Comparison of ENCODE assay signal across 21 cellular contexts in the genomic region with DNA sequence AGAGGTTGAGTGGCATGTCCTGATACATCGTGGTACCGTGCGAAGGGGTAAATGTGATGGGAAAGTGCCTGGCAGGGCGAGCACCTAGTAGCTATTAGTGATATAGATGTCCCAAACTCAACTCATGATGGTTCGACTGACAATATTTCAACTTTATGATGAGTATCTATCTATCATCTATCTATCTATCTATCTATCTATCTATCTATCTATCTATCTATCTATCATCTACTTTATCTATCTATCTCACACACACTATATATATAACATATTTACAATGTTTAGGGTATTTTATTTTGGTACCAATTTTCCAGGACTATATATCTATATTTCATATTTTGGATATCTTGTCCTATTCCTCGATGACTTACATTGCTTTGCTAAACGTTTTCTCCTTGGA. TPM values are rescaled to one million over a fixed set of nuclear protein-coding genes. Genes with fewer than 3 reads are reported as not detected.
"Had no signal": no experiment of that assay in that cellular context is flagged by ENCODE, and none has a peak within 500 bp of the region (broad histone marks: within the 10 kb centered on the region; RNA-seq: fewer than 3 reads in every experiment).

No MANE protein-coding gene starts in this region.

- H3K4me1 ChIP-seq: adrenal gland, ascending aorta, neural progenitor cell, tibial artery had no signal

- H3K27ac ChIP-seq: adrenal gland, ascending aorta, esophagus muscularis mucosa, neural progenitor cell, right lobe of liver, tibial artery had no signal

- ATAC-seq: left cardiac atrium, right lobe of liver had no signal

- DNase-seq: activated CD4-positive, alpha-beta memory T cell treated with anti-CD3 and anti-CD28 coated beads, Interleukin-2, amount 10 ng/mL, durations not matched to agents 7 days and 5 days; activated CD4-positive, alpha-beta T cell treated with anti-CD3 and anti-CD28 coated beads for 48 hours; activated gamma-delta T cell; activated naive CD4-positive, alpha-beta T cell treated with anti-CD3 and anti-CD28 coated beads, Interleukin-2, amount 50 U/mL, for 16 hours; adrenal gland; central memory CD4-positive, alpha-beta T cell; islet precursor cell; left cardiac atrium; mesendoderm; posterior cingulate gyrus; right lobe of liver; stimulated activated naive CD4-positive, alpha-beta T cell treated with Interleukin-2 at 50 U/mL for 16 hours; substantia nigra; T1000; tibial artery had no signal

- H3K4me3 ChIP-seq: adrenal gland, ascending aorta, esophagus muscularis mucosa, mucosa of descending colon, neural progenitor cell, right lobe of liver, tibial artery had no signal

- H3K4me3 Mint-ChIP-seq: activated CD4-positive, alpha-beta memory T cell treated with anti-CD3 and anti-CD28 coated beads, Interleukin-2, amount 10 ng/mL, durations not matched to agents 7 days and 5 days; neural progenitor cell; T-helper 1 cell treated with Interleukin-12 subunit alpha and Interleukin-12 subunit beta and Interleukin-4 antibody, amounts not matched to agents 30 μg/mL and 1 μg/mL, for 36 hours had no signal

- H3K27ac Mint-ChIP-seq: activated CD4-positive, alpha-beta memory T cell treated with anti-CD3 and anti-CD28 coated beads, Interleukin-2, amount 10 ng/mL, durations not matched to agents 7 days and 5 days; neural progenitor cell; T-helper 1 cell treated with Interleukin-12 subunit alpha and Interleukin-12 subunit beta and Interleukin-4 antibody, amounts not matched to agents 30 μg/mL and 1 μg/mL, for 36 hours had no signal

- H3K9me3 Mint-ChIP-seq: activated CD4-positive, alpha-beta memory T cell treated with anti-CD3 and anti-CD28 coated beads, Interleukin-2, amount 10 ng/mL, durations not matched to agents 7 days and 5 days; neural progenitor cell; T-helper 1 cell treated with Interleukin-12 subunit alpha and Interleukin-12 subunit beta and Interleukin-4 antibody, amounts not matched to agents 30 μg/mL and 1 μg/mL, for 36 hours had no signal

- H3K27me3 ChIP-seq: adrenal gland, ascending aorta, neural progenitor cell, right lobe of liver had no signal

- H3K9me3 ChIP-seq: adrenal gland, ascending aorta, esophagus muscularis mucosa, mucosa of descending colon, right lobe of liver, tibial artery had no signal

- H3K36me3 ChIP-seq: adrenal gland, ascending aorta, esophagus muscularis mucosa, neural progenitor cell, right lobe of liver, tibial artery had no signal

- H3K36me3 Mint-ChIP-seq: neural progenitor cell had no signal

RNA-seq across cellular contexts. Expression of gene BCAS1, which starts 5.5 kb away (rescaled TPM):
- total RNA-seq: activated CD4-positive, alpha-beta memory T cell treated with anti-CD3 and anti-CD28 coated beads, Interleukin-2, amount 10 ng/mL, durations not matched to agents 7 days and 5 days; ascending aorta; dermis microvascular lymphatic vessel endothelial cell; left cardiac atrium had no signal
